Comparison of ENCODE assay signal across 30 cellular contexts in genomic region chr5:123269436-123269835, GRCh38.
"Had no signal": no experiment of that assay in that cellular context is flagged by ENCODE, and none has a peak within 500 bp of the region (broad histone marks: within the 10 kb centered on the region; RNA-seq: fewer than 3 reads in every experiment).

No MANE protein-coding gene starts in this region.

- H3K4me1 ChIP-seq: esophagus squamous epithelium, heart right ventricle had no signal

- H3K4me1 Mint-ChIP-seq: activated CD4-positive, alpha-beta T cell treated with anti-CD3 and anti-CD28 coated beads for 36 hours; activated CD4-positive, alpha-beta T cell treated with anti-CD3 and anti-CD28 coated beads, Interleukin-2, amount 10 ng/mL, durations not matched to agents 24 days and 14 days; activated CD8-positive, alpha-beta memory T cell treated with anti-CD3 and anti-CD28 coated beads, Interleukin-2, amount 10 ng/mL, durations not matched to agents 7 days and 5 days; activated naive CD4-positive, alpha-beta T cell treated with anti-CD3 and anti-CD28 coated beads, Interleukin-2, amount 10 ng/mL, durations not matched to agents 7 days and 5 days; activated naive CD8-positive, alpha-beta T cell treated with anti-CD3 and anti-CD28 coated beads, Interleukin-2, amount 10 ng/mL, durations not matched to agents 7 days and 5 days; T-helper 17 cell had no signal

- H3K27ac Mint-ChIP-seq: activated CD4-positive, alpha-beta memory T cell treated with anti-CD3 and anti-CD28 coated beads for 36 hours; activated CD4-positive, alpha-beta T cell treated with anti-CD3 and anti-CD28 coated beads for 36 hours; activated CD4-positive, alpha-beta T cell treated with anti-CD3 and anti-CD28 coated beads, Interleukin-2, amount 10 ng/mL, durations not matched to agents 24 days and 14 days; activated CD8-positive, alpha-beta memory T cell treated with anti-CD3 and anti-CD28 coated beads, Interleukin-2, amount 10 ng/mL, durations not matched to agents 7 days and 5 days; activated CD8-positive, alpha-beta T cell treated with anti-CD3 and anti-CD28 coated beads, Interleukin-2, amount 10 ng/mL, durations not matched to agents 7 days and 5 days; activated naive CD4-positive, alpha-beta T cell treated with anti-CD3 and anti-CD28 coated beads, Interleukin-2, amount 10 ng/mL, durations not matched to agents 7 days and 5 days; activated naive CD4-positive, alpha-beta T cell treated with anti-CD3 and anti-CD28 coated beads, Interleukin-2, amount 50 U/mL, for 72 hours; activated naive CD8-positive, alpha-beta T cell treated with anti-CD3 and anti-CD28 coated beads, Interleukin-2, amount 10 ng/mL, durations not matched to agents 7 days and 5 days; activated T-cell treated with anti-CD3 and anti-CD28 coated beads, Interleukin-2, amount 50 U/mL, for 24 hours; activated T-cell treated with anti-CD3 and anti-CD28 coated beads, Interleukin-2, amount 50 U/mL, for 72 hours; T-helper 17 cell; T-helper 2 cell treated with Interferon-gamma antibody and Interleukin-4, amounts not matched to agents 5 μg/mL and 100 μg/mL, for 36 hours had no signal

- H3K9me3 Mint-ChIP-seq: activated CD4-positive, alpha-beta memory T cell treated with anti-CD3 and anti-CD28 coated beads for 36 hours; activated CD4-positive, alpha-beta T cell treated with anti-CD3 and anti-CD28 coated beads, Interleukin-2, amount 10 ng/mL, durations not matched to agents 24 days and 14 days; activated naive CD4-positive, alpha-beta T cell treated with anti-CD3 and anti-CD28 coated beads, Interleukin-2, amount 10 ng/mL, durations not matched to agents 7 days and 5 days; activated naive CD4-positive, alpha-beta T cell treated with anti-CD3 and anti-CD28 coated beads, Interleukin-2, amount 50 U/mL, for 72 hours; activated naive CD8-positive, alpha-beta T cell treated with anti-CD3 and anti-CD28 coated beads, Interleukin-2, amount 10 ng/mL, durations not matched to agents 7 days and 5 days; activated T-cell treated with anti-CD3 and anti-CD28 coated beads, Interleukin-2, amount 50 U/mL, for 24 hours; activated T-cell treated with anti-CD3 and anti-CD28 coated beads, Interleukin-2, amount 50 U/mL, for 72 hours; T-helper 2 cell treated with Interferon-gamma antibody and Interleukin-4, amounts not matched to agents 5 μg/mL and 100 μg/mL, for 36 hours had no signal

- DNase-seq: activated CD4-positive, alpha-beta memory T cell treated with anti-CD3 and anti-CD28 coated beads for 36 hours; activated CD4-positive, alpha-beta T cell treated with anti-CD3 and anti-CD28 coated beads for 36 hours; activated CD4-positive, alpha-beta T cell treated with anti-CD3 and anti-CD28 coated beads, Interleukin-2, amount 10 ng/mL, durations not matched to agents 24 days and 14 days; activated CD4-positive, CD25-positive, alpha-beta regulatory T cell; activated CD4-positive, CD25-positive, alpha-beta regulatory T cell treated with anti-CD3 and anti-CD28 coated beads, Interleukin-2, amount 50 U/mL, for 72 hours; activated CD8-positive, alpha-beta memory T cell treated with anti-CD3 and anti-CD28 coated beads, Interleukin-2, amount 10 ng/mL, durations not matched to agents 7 days and 5 days; activated CD8-positive, alpha-beta memory T cell treated with anti-CD3 and anti-CD28 coated beads, Interleukin-2, amount 50 U/mL, for 4 hours; activated CD8-positive, alpha-beta T cell treated with anti-CD3 and anti-CD28 coated beads, Interleukin-2, amount 10 ng/mL, durations not matched to agents 7 days and 5 days; activated gamma-delta T cell; activated naive CD4-positive, alpha-beta T cell; activated naive CD4-positive, alpha-beta T cell treated with anti-CD3 and anti-CD28 coated beads, Interleukin-2, amount 10 ng/mL, durations not matched to agents 7 days and 5 days; activated naive CD8-positive, alpha-beta T cell treated with anti-CD3 and anti-CD28 coated beads, Interleukin-2, amount 10 ng/mL, durations not matched to agents 7 days and 5 days; activated T-cell treated with anti-CD3 and anti-CD28 coated beads, Interleukin-2, amount 50 U/mL, for 24 hours; activated T-cell treated with anti-CD3 and anti-CD28 coated beads, Interleukin-2, amount 50 U/mL, for 72 hours; body of pancreas; caudate nucleus; effector CD8-positive, alpha-beta T cell; esophagus squamous epithelium; foreskin melanocyte; heart right ventricle; T-helper 1 cell; T-helper 17 cell; T1000 had no signal

- H3K4me3 Mint-ChIP-seq: activated CD4-positive, alpha-beta memory T cell treated with anti-CD3 and anti-CD28 coated beads for 36 hours; activated CD4-positive, alpha-beta T cell treated with anti-CD3 and anti-CD28 coated beads for 36 hours; activated CD4-positive, alpha-beta T cell treated with anti-CD3 and anti-CD28 coated beads, Interleukin-2, amount 10 ng/mL, durations not matched to agents 24 days and 14 days; activated CD8-positive, alpha-beta memory T cell treated with anti-CD3 and anti-CD28 coated beads, Interleukin-2, amount 10 ng/mL, durations not matched to agents 7 days and 5 days; activated CD8-positive, alpha-beta T cell treated with anti-CD3 and anti-CD28 coated beads, Interleukin-2, amount 10 ng/mL, durations not matched to agents 7 days and 5 days; activated naive CD4-positive, alpha-beta T cell treated with anti-CD3 and anti-CD28 coated beads, Interleukin-2, amount 10 ng/mL, durations not matched to agents 7 days and 5 days; activated naive CD8-positive, alpha-beta T cell treated with anti-CD3 and anti-CD28 coated beads, Interleukin-2, amount 10 ng/mL, durations not matched to agents 7 days and 5 days; activated T-cell treated with anti-CD3 and anti-CD28 coated beads, Interleukin-2, amount 50 U/mL, for 24 hours; activated T-cell treated with anti-CD3 and anti-CD28 coated beads, Interleukin-2, amount 50 U/mL, for 72 hours; T-helper 17 cell; T-helper 2 cell treated with Interferon-gamma antibody and Interleukin-4, amounts not matched to agents 5 μg/mL and 100 μg/mL, for 36 hours had no signal

- H3K36me3 ChIP-seq: esophagus squamous epithelium, gastroesophageal sphincter, heart right ventricle had no signal

- H3K36me3 Mint-ChIP-seq: activated CD4-positive, alpha-beta memory T cell treated with anti-CD3 and anti-CD28 coated beads for 36 hours; activated CD8-positive, alpha-beta memory T cell treated with anti-CD3 and anti-CD28 coated beads, Interleukin-2, amount 10 ng/mL, durations not matched to agents 7 days and 5 days; activated naive CD4-positive, alpha-beta T cell treated with anti-CD3 and anti-CD28 coated beads, Interleukin-2, amount 10 ng/mL, durations not matched to agents 7 days and 5 days; activated naive CD4-positive, alpha-beta T cell treated with anti-CD3 and anti-CD28 coated beads, Interleukin-2, amount 50 U/mL, for 72 hours; activated naive CD8-positive, alpha-beta T cell treated with anti-CD3 and anti-CD28 coated beads, Interleukin-2, amount 10 ng/mL, durations not matched to agents 7 days and 5 days had no signal

- H3K27ac ChIP-seq: body of pancreas, epithelial cell of prostate, esophagus squamous epithelium, gastroesophageal sphincter, heart right ventricle had no signal

- H3K27me3 ChIP-seq: body of pancreas, esophagus squamous epithelium, gastroesophageal sphincter had no signal

- H3K9me3 ChIP-seq: body of pancreas, esophagus squamous epithelium, gastroesophageal sphincter, heart right ventricle had no signal

- H3K4me3 ChIP-seq: body of pancreas, esophagus squamous epithelium, gastroesophageal sphincter, heart right ventricle had no signal

- ATAC-seq: activated CD4-positive, alpha-beta T cell treated with anti-CD3 and anti-CD28 coated beads for 36 hours; activated CD8-positive, alpha-beta memory T cell treated with anti-CD3 and anti-CD28 coated beads, Interleukin-2, amount 10 ng/mL, durations not matched to agents 7 days and 5 days; activated CD8-positive, alpha-beta T cell treated with anti-CD3 and anti-CD28 coated beads, Interleukin-2, amount 10 ng/mL, durations not matched to agents 7 days and 5 days; activated naive CD4-positive, alpha-beta T cell treated with anti-CD3 and anti-CD28 coated beads, Interleukin-2, amount 50 U/mL, for 72 hours; activated T-cell treated with anti-CD3 and anti-CD28 coated beads, Interleukin-2, amount 50 U/mL, for 72 hours; body of pancreas; gastroesophageal sphincter; heart right ventricle; T-helper 17 cell had no signal

- FAIRE-seq: colon, endometrium, endothelial cell of umbilical vein had no signal
